Comparison of ENCODE assay signal across 18 cellular contexts in genomic region chr14:93232159-93232558, GRCh38. TPM values are rescaled to one million over a fixed set of nuclear protein-coding genes. Genes with fewer than 3 reads are reported as not detected.
DNase-seq lines count a peak whose midpoint lies in the region; ATAC-seq and TF ChIP-seq lines count a peak whose summit lies in the region.
"Had no signal": no experiment of that assay in that cellular context is flagged by ENCODE, and none has a peak within 500 bp of the region (broad histone marks: within the 10 kb centered on the region; RNA-seq: fewer than 3 reads in every experiment).

No MANE protein-coding gene starts in this region.

- no peak overlapping the region for H3K4me2 ChIP-seq in GM23338
- no peak overlapping the region for H3K4me2 ChIP-seq in parathyroid adenoma (ENCODE audit: low read length)

- H3K27ac Mint-ChIP-seq in GM23338: no peak overlapping the region
- no peak overlapping the region for H3K27ac Mint-ChIP-seq in activated naive CD4-positive, alpha-beta T cell treated with anti-CD3 and anti-CD28 coated beads, Interleukin-2, amount 10 ng/mL, durations not matched to agents 7 days and 5 days
- H3K27ac Mint-ChIP-seq: naive thymus-derived CD4-positive, alpha-beta T cell had no signal

- no peaks in the 10 kb centered on the region for H4K20me1 ChIP-seq in GM23338 (replicated peaks; ENCODE audit: insufficient read depth)

- H3K27ac ChIP-seq in ACC112 (ENCODE audit: low read depth, low read length) (no peak overlapping the region), GM23338 (ENCODE audit: low read depth) (no peak overlapping the region), dorsolateral prefrontal cortex (peak overlapping the region in 1 of 59 donors; percentile 77), parathyroid adenoma (no peak overlapping the region), stomach (no peak overlapping the region)
- H3K27ac ChIP-seq: esophagus squamous epithelium, skin epidermis had no signal

- no peak for TF ChIP-seq CTCF in GM23338 (conservative IDR thresholded peaks at IDR 0.05; ENCODE audit: low read depth in 2 of 2)
- TF ChIP-seq CTCF in dorsolateral prefrontal cortex (IDR thresholded peaks at IDR 0.05 in 54 of 56, conservative IDR thresholded peaks at IDR 0.05 in 2 of 56; ENCODE audit: low read depth in 1 of 56, partially characterized antibody in 56 of 56): no peak
- TF ChIP-seq CTCF in parathyroid adenoma (IDR thresholded peaks at IDR 0.05): no peak
- TF ChIP-seq CTCF in stomach (IDR thresholded peaks at IDR 0.05): no peak

- intact Hi-C loops in dorsolateral prefrontal cortex (cut with DNase I) (loop anchor here in 1 of 2 donors (10.0 kb wide), 1 partner anchor 313 kb away; no protein-coding TSS in a partner anchor), stomach (cut with DNase I; ENCODE audit: low total_unique reads) (no loop called here)

- H3K9me3 ChIP-seq in parathyroid adenoma (ENCODE audit: control insufficient read depth, low read length) (no peaks in the 10 kb centered on the region), stomach (no peaks in the 10 kb centered on the region)
- H3K9me3 ChIP-seq: esophagus squamous epithelium had no signal

- H3K79me2 ChIP-seq in ACC112 (ENCODE audit: control insufficient read depth, insufficient read depth, low read length, unreplicated experiment): no peaks in the 10 kb centered on the region
- H3K79me2 ChIP-seq in GM23338 (replicated peaks; ENCODE audit: insufficient read depth): no peaks in the 10 kb centered on the region
- no peaks in the 10 kb centered on the region for H3K79me2 ChIP-seq in parathyroid adenoma

- TF ChIP-seq POLR2A in stomach (IDR thresholded peaks at IDR 0.05): no peak

- H3K4me1 ChIP-seq in ACC112 (ENCODE audit: control insufficient read depth, insufficient read depth, low read length, unreplicated experiment): no peaks in the 10 kb centered on the region
- no peaks in the 10 kb centered on the region for H3K4me1 ChIP-seq in GM23338 (ENCODE audit: insufficient read depth)
- peaks cover 12% of the 10 kb centered on the region for H3K4me1 ChIP-seq in parathyroid adenoma
- peaks cover 6 to 17% (median 8%) of the 10 kb centered on the region in 4 donors for H3K4me1 ChIP-seq in stomach

- no peak for TF ChIP-seq EP300 in stomach (IDR thresholded peaks at IDR 0.05)

- peak overlapping the region; percentile 85 for H3K4me3 ChIP-seq in ACC112 (ENCODE audit: low read depth, low read length)
- no peak overlapping the region for H3K4me3 ChIP-seq in GM23338
- peak overlapping the region in 50 of 59 donors; percentile 22 to 80 (median 60) for H3K4me3 ChIP-seq in dorsolateral prefrontal cortex
- no peak overlapping the region for H3K4me3 ChIP-seq in parathyroid adenoma (ENCODE audit: low read depth, low read length)
- H3K4me3 ChIP-seq in stomach: peak overlapping the region in 1 of 4 donors; percentile 46
- H3K4me3 ChIP-seq: lung had no signal

- H3K4me3 Mint-ChIP-seq in GM23338: no peak overlapping the region
- no peak overlapping the region for H3K4me3 Mint-ChIP-seq in activated naive CD4-positive, alpha-beta T cell treated with anti-CD3 and anti-CD28 coated beads, Interleukin-2, amount 10 ng/mL, durations not matched to agents 7 days and 5 days

- no peak overlapping the region for H3K9ac ChIP-seq in parathyroid adenoma

- peaks cover 16% of the 10 kb centered on the region; the same call in 1 of the 2 replicates for H3K36me3 ChIP-seq in ACC112 (ENCODE audit: insufficient read depth, low read length)
- H3K36me3 ChIP-seq in GM23338 (ENCODE audit: insufficient read depth): 0 out of 2 replicates have a peak, but pooled peaks cover 1% of the 10 kb centered on the region
- H3K36me3 ChIP-seq in parathyroid adenoma (ENCODE audit: control insufficient read depth, insufficient read depth, low read length): no peaks in the 10 kb centered on the region
- peaks cover 10 to 26% (median 26%) of the 10 kb centered on the region in 4 donors for H3K36me3 ChIP-seq in stomach

- no peaks in the 10 kb centered on the region; the same call in 2 of the 3 replicates for H3K4me1 Mint-ChIP-seq in GM23338
- peaks cover 10% of the 10 kb centered on the region for H3K4me1 Mint-ChIP-seq in activated naive CD4-positive, alpha-beta T cell treated with anti-CD3 and anti-CD28 coated beads, Interleukin-2, amount 10 ng/mL, durations not matched to agents 7 days and 5 days

- peaks cover 7% of the 10 kb centered on the region for H3K27me3 Mint-ChIP-seq in GM23338 (ENCODE audit: insufficient read depth, low read depth, poor library complexity)
- H3K27me3 Mint-ChIP-seq in activated naive CD4-positive, alpha-beta T cell treated with anti-CD3 and anti-CD28 coated beads, Interleukin-2, amount 10 ng/mL, durations not matched to agents 7 days and 5 days: peaks cover 56% of the 10 kb centered on the region

- H2AFZ ChIP-seq in ACC112 (ENCODE audit: low read length, unreplicated experiment) (peak overlapping the region; percentile 75), GM23338 (peak overlapping the region; percentile 38), parathyroid adenoma (peak overlapping the region; percentile 84)

- H3K27me3 ChIP-seq in ACC112 (ENCODE audit: insufficient read depth, low read length) (no peaks in the 10 kb centered on the region), GM23338 (ENCODE audit: insufficient read depth) (no peaks in the 10 kb centered on the region), dorsolateral prefrontal cortex (no peaks in the 10 kb centered on the region), parathyroid adenoma (ENCODE audit: control insufficient read depth, insufficient read depth, low read length) (no peaks in the 10 kb centered on the region), stomach (peaks cover 0 to 5% (median 0%) of the 10 kb centered on the region in 3 donors)
- H3K27me3 ChIP-seq: esophagus squamous epithelium had no signal

- CTCF ChIA-PET in activated naive CD4-positive, alpha-beta T cell treated with anti-CD3 and anti-CD28 coated beads, Interleukin-2, amount 10 ng/mL, durations not matched to agents 7 days and 5 days (lab: Charles Lee): no interaction called here

- peaks cover 21% of the 10 kb centered on the region for H3K36me3 Mint-ChIP-seq in GM23338 (ENCODE audit: low read depth)
- H3K36me3 Mint-ChIP-seq in activated naive CD4-positive, alpha-beta T cell treated with anti-CD3 and anti-CD28 coated beads, Interleukin-2, amount 10 ng/mL, durations not matched to agents 7 days and 5 days: peaks cover 14% of the 10 kb centered on the region

- no peaks in the 10 kb centered on the region for H3K9me3 Mint-ChIP-seq in GM23338
- no peaks in the 10 kb centered on the region for H3K9me3 Mint-ChIP-seq in activated naive CD4-positive, alpha-beta T cell treated with anti-CD3 and anti-CD28 coated beads, Interleukin-2, amount 10 ng/mL, durations not matched to agents 7 days and 5 days

- H3K9me2 ChIP-seq in GM23338 (ENCODE audit: insufficient read depth): no peaks in the 10 kb centered on the region

- 57 to 72% (median 66%) methylated on average over 16 to 17 of the region's 17 CpGs for WGBS in stomach, 5 donors

- H3F3A ChIP-seq in GM23338 (replicated peaks; ENCODE audit: low read depth): no peaks in the 10 kb centered on the region

- DNase-seq in GM23338 (ENCODE audit: low spot score) (no peak), dorsolateral prefrontal cortex (no peak), stomach (no peak), NCI-H2196 treated with DMSO at 0.1 percent for 48 hours (lab: John Stamatoyannopoulos, UW; ENCODE audit: unreplicated experiment) (no peak), NCI-H2227 (lab: John Stamatoyannopoulos, UW; ENCODE audit: unreplicated experiment) (no peak)
- no peak for DNase-seq in activated naive CD4-positive, alpha-beta T cell treated with anti-CD3 and anti-CD28 coated beads, Interleukin-2, amount 10 ng/mL, durations not matched to agents 7 days and 5 days
- DNase-seq: activated CD4-positive, CD25-positive, alpha-beta regulatory T cell treated with anti-CD3 and anti-CD28 coated beads, Interleukin-2, amount 50 U/mL, for 72 hours; activated CD8-positive, alpha-beta memory T cell treated with anti-CD3 and anti-CD28 coated beads for 24 hours; esophagus squamous epithelium; naive thymus-derived CD4-positive, alpha-beta T cell; NCI-H187 treated with DMSO at 0.1 percent for 48 hours; NCI-H446 treated with DMSO at 0.1 percent for 48 hours; RPMI8226; stimulated activated CD4-positive, alpha-beta T cell treated with anti-CD3 and anti-CD28 coated beads, Interleukin-2, amount 100 ng/mL, for 48 hours had no signal

- peak; percentile 41 for ATAC-seq in GM23338

TF ChIP-seq in GM23338, 12 proteins besides CTCF, POLR2A, EP300 and RAD21 (continues in another document):
- TF ChIP-seq POLR2AphosphoS5 (IDR thresholded peaks at IDR 0.05; ENCODE audit: low read depth) (no peak), STAT1 (IDR thresholded peaks at IDR 0.05; ENCODE audit: unreplicated experiment) (no peak), EZH2 (IDR thresholded peaks at IDR 0.05; ENCODE audit: low read depth, unreplicated experiment) (no peak)

RNA-seq across cellular contexts. Expression of gene UBR7, which starts 25.1 kb away (rescaled TPM):
- total RNA-seq in GM23338 (2014; rRNA removed; shearing (Covaris generic)): 45.3 and 63.5 TPM in 2 replicates
- polyA plus RNA-seq in GM23338 (2016; fragmentation: Nextera tagmentation; extraction: Ambion mirVana) (12.4 and 13.9 TPM in 2 replicates), stomach (10 to 100 TPM; 11.9 to 16.5 (median 15.6) TPM)
- total RNA-seq in dorsolateral prefrontal cortex (10 to 100 TPM; 21.7 to 43.1 (median 30.0) TPM), stomach (100 to 1,000 TPM in 1 of 5 donors, 10 to 100 TPM in 3, 1 to 10 TPM in 1; 8.8 to 124 (median 31.0) TPM)

RNA-seq across cellular contexts. Expression of gene GON7, which starts 25.3 kb away (rescaled TPM):
- 7.4 and 12.8 TPM in 2 replicates for total RNA-seq in GM23338 (2014; rRNA removed; shearing (Covaris generic))
- polyA plus RNA-seq in GM23338 (2016; fragmentation: Nextera tagmentation; extraction: Ambion mirVana) (12.7 and 16.6 TPM in 2 replicates), stomach (10 to 100 TPM; 17.6 to 36.0 (median 25.9) TPM)
- total RNA-seq in dorsolateral prefrontal cortex (10 to 100 TPM in 23 of 120 experiments, 1 to 10 TPM in 97; 3.6 to 13.0 (median 8.3) TPM), stomach (10 to 100 TPM in 2 of 5 donors, 1 to 10 TPM in 3; 2.9 to 17.8 (median 4.9) TPM)

RNA-seq across cellular contexts. Expression of gene LYSET, which starts 47.0 kb away (rescaled TPM):
- total RNA-seq in GM23338 (2014; rRNA removed; shearing (Covaris generic)): 14.2 and 20.4 TPM in 2 replicates
- polyA plus RNA-seq in GM23338 (2016; fragmentation: Nextera tagmentation; extraction: Ambion mirVana) (32.4 and 34.0 TPM in 2 replicates), stomach (10 to 100 TPM; 19.3 to 23.8 (median 21.6) TPM)
- total RNA-seq in dorsolateral prefrontal cortex (10 to 100 TPM in 115 of 120 experiments, 1 to 10 TPM in 5; 7.5 to 23.0 (median 15.3) TPM), stomach (10 to 100 TPM in 1 of 5 donors, 1 to 10 TPM in 2, under 1 TPM in 2; 0.87 to 11.6 (median 2.9) TPM)

RNA-seq across cellular contexts. Expression of gene MOAP1, which starts 47.5 kb away (rescaled TPM):
- 21.6 and 21.7 TPM in 2 replicates for total RNA-seq in GM23338 (2014; rRNA removed; shearing (Covaris generic))
- polyA plus RNA-seq in GM23338 (2016; fragmentation: Nextera tagmentation; extraction: Ambion mirVana) (8.5 and 8.6 TPM in 2 replicates), stomach (10 to 100 TPM; 18.3 to 26.0 (median 20.1) TPM)
- total RNA-seq in dorsolateral prefrontal cortex (100 to 1,000 TPM in 111 of 120 experiments, 10 to 100 TPM in 9; 71.5 to 285 (median 191) TPM), stomach (10 to 100 TPM in 2 of 5 donors, 1 to 10 TPM in 2, under 1 TPM in 1; 0.87 to 44.1 (median 9.4) TPM)

Comparison
In these comparisons a context has a peak if more than half of its experiments do, and no peak if none do; other contexts are left out.
1. H3K4me3 ChIP-seq: peak in ACC112 (single experiment) and dorsolateral prefrontal cortex (50 of 59); none in GM23338 (single experiment) and parathyroid adenoma (single experiment).
2. Peak in every context shown above with its lines, with median percentiles within 50 percentile points of each other: H2AFZ ChIP-seq.